In the genomic region with DNA sequence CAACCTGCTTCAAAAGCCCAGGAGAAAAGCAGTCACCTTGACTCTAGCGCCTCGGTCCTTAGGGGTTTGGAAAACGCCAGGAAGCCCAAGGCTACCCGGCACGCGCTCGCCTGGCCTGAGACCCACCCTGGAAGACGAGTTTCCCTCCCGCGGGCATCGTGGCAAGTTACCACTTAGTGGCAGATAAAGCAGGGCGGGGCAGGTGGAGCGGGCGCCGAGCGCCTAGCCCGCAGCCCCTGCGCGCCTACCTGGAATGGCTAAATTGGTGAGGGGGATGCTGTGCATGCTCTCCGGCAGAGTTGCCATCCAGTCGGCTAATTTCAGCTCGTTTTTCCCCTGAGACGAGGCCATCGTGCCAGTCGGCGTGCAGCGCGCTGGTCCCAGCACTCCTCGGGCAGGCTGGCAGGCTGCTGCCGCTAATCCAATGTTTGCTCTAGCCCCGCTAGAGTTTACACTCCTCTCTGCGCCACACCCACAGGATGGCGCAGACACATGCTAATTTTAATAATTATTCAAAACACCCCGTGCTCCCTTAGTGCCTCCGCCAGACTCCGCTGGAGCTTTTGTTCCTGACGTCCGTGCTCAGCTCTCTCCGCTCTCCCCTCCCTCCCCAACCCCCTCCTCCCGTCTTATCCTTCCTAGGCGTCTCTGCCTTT, we compare ENCODE assay signal across 8 cellular contexts. TPM values are rescaled to one million over a fixed set of nuclear protein-coding genes. Genes with fewer than 3 reads are reported as not detected.
A peak's percentile ranks its signal among the peaks of the same experiment; 100 is the strongest.
DNase-seq lines count a peak whose midpoint lies in the region; TF ChIP-seq lines count a peak whose summit lies in the region.

TSS of gene PLCXD3 (minus strand) at position 426 of the 656 bp plus-strand sequence. CDS start at position 351, 75 bp downstream.

- no peak for TF ChIP-seq POLR2A in esophagus squamous epithelium (IDR thresholded peaks at IDR 0.05)

- H3K36me3 Mint-ChIP-seq in nephron progenitor cell (ENCODE audit: low read depth), result no peaks in the 10 kb centered on the region
- H3K36me3 Mint-ChIP-seq in CD14-positive monocyte, result no peaks in the 10 kb centered on the region

- intact Hi-C loops in esophagus squamous epithelium (cut with DNase I) (no loop called here), CD14-positive monocyte (cut with micrococcal nuclease) (no loop called here)

- H3K36me3 ChIP-seq in esophagus squamous epithelium, result no peaks in the 10 kb centered on the region

- H3K4me1 ChIP-seq in esophagus squamous epithelium, result peaks cover 0 to 17% (median 0%) of the 10 kb centered on the region in 3 donors

- no peaks in the 10 kb centered on the region for H3K9me3 ChIP-seq in esophagus squamous epithelium

- peaks cover 20% of the 10 kb centered on the region for H3K4me1 Mint-ChIP-seq in nephron progenitor cell
- no peaks in the 10 kb centered on the region for H3K4me1 Mint-ChIP-seq in CD14-positive monocyte

- no peak within 1 kb of the TSS for H3K27ac ChIP-seq in esophagus squamous epithelium

- H3K4me3 ChIP-seq in esophagus squamous epithelium, result peak within 1 kb of the TSS; percentile 7 to 63 (median 38)

- 7 to 8% methylated on average over 11 to 16 of the region's 41 CpGs for WGBS in esophagus squamous epithelium, 2 donors

- DNase-seq in DMS53 (lab: John Stamatoyannopoulos, UW) (peak; percentile 75), NCI-H526 (lab: John Stamatoyannopoulos, UW) (peak; percentile 78 to 92), esophagus squamous epithelium (lab: John Stamatoyannopoulos, UW) (no peak), nephron progenitor cell (peak; percentile 37), GDM1 (lab: John Stamatoyannopoulos, UW) (no peak), CD14-positive monocyte (ENCODE audit: low spot score) (no peak)
- no peak for DNase-seq in activated T-cell treated with anti-CD3 and anti-CD28 coated beads, Interleukin-2, amount 50 U/mL, for 1 hour
- DNase-seq in activated CD8-positive, alpha-beta memory T cell treated with anti-CD3 and anti-CD28 coated beads, Interleukin-2, amount 50 U/mL, for 48 hours, result no peak

- no peak within 1 kb of the TSS for H3K27ac Mint-ChIP-seq in nephron progenitor cell
- no peak within 1 kb of the TSS for H3K27ac Mint-ChIP-seq in CD14-positive monocyte

- H3K4me3 Mint-ChIP-seq in nephron progenitor cell (peak within 1 kb of the TSS; percentile 85), CD14-positive monocyte (peak within 1 kb of the TSS in 1 of 2 donors; percentile 77)

- peaks cover 0 to 38% (median 0%) of the 10 kb centered on the region in 4 donors for H3K27me3 ChIP-seq in esophagus squamous epithelium

- no peak for TF ChIP-seq CTCF in esophagus squamous epithelium (IDR thresholded peaks at IDR 0.05)
- no peak for TF ChIP-seq CTCF in nephron progenitor cell (IDR thresholded peaks at IDR 0.05)
- TF ChIP-seq CTCF in CD14-positive monocyte (IDR thresholded peaks at IDR 0.05), result no peak

- peaks cover 59% of the 10 kb centered on the region for H3K27me3 Mint-ChIP-seq in nephron progenitor cell (ENCODE audit: low read depth, poor library complexity)
- peaks cover 22 to 26% (median 23%) of the 10 kb centered on the region in 3 donors for H3K27me3 Mint-ChIP-seq in CD14-positive monocyte (ENCODE audit: low read depth in 3 of 3)

- H3K9me3 Mint-ChIP-seq in nephron progenitor cell (no peaks in the 10 kb centered on the region), CD14-positive monocyte (peaks cover 0 to 12% (median 7%) of the 10 kb centered on the region in 7 donors)

RNA-seq across cellular contexts. Expression of gene PLCXD3, which starts in this region (rescaled TPM):
- total RNA-seq in esophagus squamous epithelium, result 1 to 10 TPM in 1 of 4 donors, under 1 TPM in 2, not detected in 1; 0.13 to 1.5 (median 0.94) TPM
- polyA plus RNA-seq in CD14-positive monocyte, result not detected

Comparison
In these comparisons a context has a peak if more than half of its experiments do, and no peak if none do; other contexts are left out.
1. DNase-seq: peak in DMS53 (single experiment), NCI-H526 (2 of 2) and nephron progenitor cell (single experiment); none in esophagus squamous epithelium (single experiment), activated T-cell treated with anti-CD3 and anti-CD28 coated beads, Interleukin-2, amount 50 U/mL, for 1 hour (single experiment), GDM1 (single experiment), activated CD8-positive, alpha-beta memory T cell treated with anti-CD3 and anti-CD28 coated beads, Interleukin-2, amount 50 U/mL, for 48 hours (single experiment) and CD14-positive monocyte (single experiment).